In genomic region chr10:32445740-32446615, GRCh38 we compare ENCODE assay signal across 8 cellular contexts. TPM values are rescaled to one million over a fixed set of nuclear protein-coding genes. Genes with fewer than 3 reads are reported as not detected.
A peak's percentile ranks its signal among the peaks of the same experiment; 100 is the strongest.
DNase-seq lines count a peak whose midpoint lies in the region; ATAC-seq lines count a peak whose summit lies in the region.

Gene CCDC7, plus strand, starts transcription at chr10:32446140. Its CDS starts 5,503 bp downstream, at chr10:32451643.

- ATAC-seq in GM18520 (IDR thresholded peaks at IDR 0.05; ENCODE audit: unreplicated experiment), result peak; percentile 94
- ATAC-seq in HG03064 (IDR thresholded peaks at IDR 0.05; ENCODE audit: low read depth, unreplicated experiment), result peak; percentile 98

- H3K27me3 ChIP-seq in skeletal muscle tissue (ENCODE audit: control insufficient read depth in 3 of 3, insufficient read depth in 3 of 3, low read length in 3 of 3), result no peaks in the 10 kb centered on the region

- no peaks in the 10 kb centered on the region for H3K36me3 ChIP-seq in skeletal muscle tissue (ENCODE audit: control insufficient read depth in 3 of 3, insufficient read depth in 3 of 3, low read length in 3 of 3)

- H3K9ac ChIP-seq in skeletal muscle tissue (ENCODE audit: low read depth in 1 of 3, low read length in 3 of 3), result peak within 1 kb of the TSS; percentile 92 to 96 (median 95)

- H3K27ac ChIP-seq in skeletal muscle tissue (ENCODE audit: low read depth, low read length), result peak within 1 kb of the TSS; percentile 94

- peaks cover 0 to 5% (median 0%) of the 10 kb centered on the region in 3 donors for H3K4me1 ChIP-seq in skeletal muscle tissue (ENCODE audit: control insufficient read depth in 3 of 3, insufficient read depth in 3 of 3, low read length in 3 of 3)

- H3K9me3 ChIP-seq in iPS-18c (ENCODE audit: control insufficient read depth, insufficient read depth, low read length) (no peaks in the 10 kb centered on the region), skeletal muscle tissue (ENCODE audit: control insufficient read depth in 3 of 3, low read length in 3 of 3) (no peaks in the 10 kb centered on the region)

- H3K4me3 ChIP-seq in iPS-18c (ENCODE audit: insufficient read depth, low read depth, low read length) (peak within 1 kb of the TSS; percentile 62), skeletal muscle tissue (ENCODE audit: low read length in 3 of 3) (peak within 1 kb of the TSS; percentile 86 to 92 (median 91))

- peak; percentile 66 for DNase-seq in A172 (ENCODE audit: low spot score)
- DNase-seq in NCI-H2107 (lab: John Stamatoyannopoulos, UW), result peak; percentile 48
- peak; percentile 93 for DNase-seq in UCSD-AML1 (lab: John Stamatoyannopoulos, UW; ENCODE audit: unreplicated experiment)
- peak; percentile 47 for DNase-seq in brain pericyte (ENCODE audit: low read depth, low spot score)

RNA-seq across cellular contexts. Expression of gene CCDC7, which starts in this region (rescaled TPM):
- total RNA-seq in A172 (2014; rRNA removed; shearing (Covaris generic)), result 7.4 and 17.5 TPM in 2 replicates
- 71.5 TPM for total RNA-seq in skeletal muscle tissue

Comparison
In these comparisons a context has a peak if more than half of its experiments do, and no peak if none do; other contexts are left out.
1. Peak in every context shown above with its lines: DNase-seq, ATAC-seq, H3K4me3 ChIP-seq and H3K27ac ChIP-seq.